23 cellular contexts compared by ENCODE assay signal in the genomic region with DNA sequence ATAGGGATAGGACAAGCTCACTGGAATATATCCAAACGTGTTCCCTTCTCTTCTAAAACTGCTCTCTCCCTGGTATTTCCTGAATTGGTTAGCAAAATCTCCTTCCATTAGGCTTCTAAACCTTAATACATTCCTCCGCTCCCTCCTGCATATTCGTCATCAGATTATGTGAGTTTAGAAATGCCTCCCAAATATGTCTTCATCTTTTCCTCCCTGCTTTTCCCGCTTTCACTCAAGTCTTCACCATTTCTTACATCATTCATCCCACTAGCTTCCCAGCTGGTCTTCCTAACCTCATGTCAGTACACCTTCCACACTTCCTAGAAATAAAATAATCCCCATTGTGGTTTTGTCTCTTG. TPM values are rescaled to one million over a fixed set of nuclear protein-coding genes. Genes with fewer than 3 reads are reported as not detected.
"Had no signal": no experiment of that assay in that cellular context is flagged by ENCODE, and none has a peak within 500 bp of the region (broad histone marks: within the 10 kb centered on the region; RNA-seq: fewer than 3 reads in every experiment).

No MANE protein-coding gene starts in this region.

- H3K4me1 Mint-ChIP-seq: stimulated activated effector memory CD8-positive, alpha-beta T cell treated with anti-CD3 and anti-CD28 coated beads, Interleukin-12 subunit alpha, Interleukin-12 subunit beta, amount 100 ng/mL, for 72 hours had no signal

- H3K36me3 Mint-ChIP-seq: natural killer cell treated with Interleukin-12 subunit alpha and Interleukin-12 subunit beta and Interleukin-15 and Interleukin-18, amount 100 ng/mL, for 72 hours; stimulated activated effector memory CD8-positive, alpha-beta T cell treated with anti-CD3 and anti-CD28 coated beads, Interleukin-12 subunit alpha, Interleukin-12 subunit beta, amount 100 ng/mL, for 72 hours had no signal

- H3K4me3 ChIP-seq: heart right ventricle, lung, psoas muscle, right lobe of liver, suprapubic skin, thyroid gland, upper lobe of left lung, uterus had no signal

- H3K27me3 ChIP-seq: right lobe of liver, suprapubic skin, thyroid gland, upper lobe of left lung, uterus had no signal

- ATAC-seq: heart right ventricle; left ventricle myocardium superior; natural killer cell treated with Interleukin-12 subunit alpha and Interleukin-12 subunit beta and Interleukin-15 and Interleukin-18, amount 100 ng/mL, for 72 hours; psoas muscle; right lobe of liver; stimulated activated effector memory CD8-positive, alpha-beta T cell treated with anti-CD3 and anti-CD28 coated beads, Interleukin-12 subunit alpha, Interleukin-12 subunit beta, amount 100 ng/mL, for 72 hours; stimulated activated naive CD8-positive, alpha-beta T cell treated with anti-CD3 and anti-CD28 coated beads, Interleukin-15, Interleukin-2, amounts not matched to agents 100 U/mL and 50 U/mL, for 24 hours had no signal

- DNase-seq: dermis blood vessel endothelial cell; heart right ventricle; hypothalamus; left cardiac atrium; left ventricle myocardium superior; mesenchymal stem cell; midbrain; psoas muscle; retina; right lobe of liver; stimulated activated CD4-positive, alpha-beta T cell treated with anti-CD3 and anti-CD28 coated beads, Interleukin-4, amount 100 ng/mL, for 1 hour; stimulated activated CD8-positive, alpha-beta memory T cell treated with anti-CD3 and anti-CD28 coated beads, Interleukin-4, amount 100 ng/mL, for 48 hours; stimulated activated naive CD8-positive, alpha-beta T cell treated with anti-CD3 and anti-CD28 coated beads, Interleukin-15, Interleukin-2, amounts not matched to agents 100 U/mL and 50 U/mL, for 24 hours; thyroid gland; upper lobe of left lung; uterus had no signal

- H3K9me3 ChIP-seq: heart right ventricle, psoas muscle, right lobe of liver, suprapubic skin, thyroid gland, upper lobe of left lung, uterus had no signal

- H3K36me3 ChIP-seq: heart right ventricle, right lobe of liver, suprapubic skin, thyroid gland, upper lobe of left lung, uterus had no signal

- H3K4me3 Mint-ChIP-seq: natural killer cell treated with Interleukin-12 subunit alpha and Interleukin-12 subunit beta and Interleukin-15 and Interleukin-18, amount 100 ng/mL, for 72 hours; stimulated activated effector memory CD8-positive, alpha-beta T cell treated with anti-CD3 and anti-CD28 coated beads, Interleukin-12 subunit alpha, Interleukin-12 subunit beta, amount 100 ng/mL, for 72 hours had no signal

- H3K4me1 ChIP-seq: psoas muscle, right lobe of liver, suprapubic skin, thyroid gland, upper lobe of left lung, uterus had no signal

- H3K9me3 Mint-ChIP-seq: natural killer cell treated with Interleukin-12 subunit alpha and Interleukin-12 subunit beta and Interleukin-15 and Interleukin-18, amount 100 ng/mL, for 72 hours; stimulated activated effector memory CD8-positive, alpha-beta T cell treated with anti-CD3 and anti-CD28 coated beads, Interleukin-12 subunit alpha, Interleukin-12 subunit beta, amount 100 ng/mL, for 72 hours had no signal

- H3K27ac Mint-ChIP-seq: natural killer cell treated with Interleukin-12 subunit alpha and Interleukin-12 subunit beta and Interleukin-15 and Interleukin-18, amount 100 ng/mL, for 72 hours; stimulated activated effector memory CD8-positive, alpha-beta T cell treated with anti-CD3 and anti-CD28 coated beads, Interleukin-12 subunit alpha, Interleukin-12 subunit beta, amount 100 ng/mL, for 72 hours had no signal

- H3K27ac ChIP-seq: heart right ventricle, psoas muscle, right lobe of liver, suprapubic skin, thyroid gland, upper lobe of left lung, uterus had no signal

RNA-seq across cellular contexts. Expression of gene SLC22A16, which starts 26.9 kb away (rescaled TPM):
- total RNA-seq: dermis blood vessel endothelial cell; epithelial cell of proximal tubule; frontal cortex; left ventricle myocardium superior; natural killer cell treated with Interleukin-12 subunit alpha and Interleukin-12 subunit beta and Interleukin-15 and Interleukin-18, amount 100 ng/mL, for 72 hours; psoas muscle; suprapubic skin had no signal
- polyA plus RNA-seq: keratinocyte had no signal

RNA-seq across cellular contexts. Expression of gene DDO, which starts 34.1 kb away (rescaled TPM):
- total RNA-seq: epithelial cell of proximal tubule had no signal
- polyA plus RNA-seq: keratinocyte had no signal
